ENCODE assay signal across 25 cellular contexts in genomic region chr11:23226331-23226909, GRCh38.
DNase-seq lines count a peak whose midpoint lies in the region; ATAC-seq and TF ChIP-seq lines count a peak whose summit lies in the region.
"Had no signal": no experiment of that assay in that cellular context is flagged by ENCODE, and none has a peak within 500 bp of the region (broad histone marks: within the 10 kb centered on the region; RNA-seq: fewer than 3 reads in every experiment).

No MANE protein-coding gene starts in this region.

- no peak overlapping the region for H3K27ac Mint-ChIP-seq in H9
- H3K27ac Mint-ChIP-seq in T-helper 2 cell treated with Interferon-gamma antibody and Interleukin-4, amounts not matched to agents 5 μg/mL and 100 μg/mL, for 36 hours = no peak overlapping the region
- H3K27ac Mint-ChIP-seq: activated CD4-positive, alpha-beta T cell treated with anti-CD3 and anti-CD28 coated beads for 36 hours; activated naive CD8-positive, alpha-beta T cell; T-helper 17 cell had no signal

- CTCF ChIA-PET in IMR-90 (lab: Yijun Ruan, JAX) = interaction anchor here (1.1 kb wide), 1 partner anchor 10 kb away, joined by 3 read pairs; no protein-coding TSS in a partner anchor

- H2BK15ac ChIP-seq in IMR-90 (ENCODE audit: low read depth, low read length) = peak overlapping the region; percentile 16; the same call in 1 of the 3 replicates
- no peak overlapping the region for H2BK15ac ChIP-seq in H9 (ENCODE audit: low read depth, low read length)

- intact Hi-C loops in IMR-90 (cut with micrococcal nuclease) = no loop called here

- H3K18ac ChIP-seq in IMR-90 (ENCODE audit: low read depth, low read length) (peak overlapping the region; percentile 55), H9 (ENCODE audit: insufficient read length, low read depth, low read length) (no peak overlapping the region)

- TF ChIP-seq POLR2A in IMR-90 (IDR thresholded peaks at IDR 0.05; ENCODE audit: low read depth, low read length) = no peak

- no peaks in the 10 kb centered on the region for H3K79me2 ChIP-seq in H9 (ENCODE audit: insufficient read depth, low read length)

- no peaks in the 10 kb centered on the region for H3K36me3 Mint-ChIP-seq in H9 (ENCODE audit: insufficient read depth in 1 of 3, low read depth in 3 of 3)
- no peaks in the 10 kb centered on the region for H3K36me3 Mint-ChIP-seq in T-helper 2 cell treated with Interferon-gamma antibody and Interleukin-4, amounts not matched to agents 5 μg/mL and 100 μg/mL, for 36 hours (ENCODE audit: low read depth)
- H3K36me3 Mint-ChIP-seq: activated naive CD8-positive, alpha-beta T cell had no signal

- TF ChIP-seq CTCF in IMR-90 (conservative IDR thresholded peaks at IDR 0.05; ENCODE audit: low read depth, low read length) = no peak
- TF ChIP-seq CTCF in cardiac fibroblast (IDR thresholded peaks at IDR 0.05; ENCODE audit: low read depth, low read length) = no peak
- TF ChIP-seq CTCF in H9 (conservative IDR thresholded peaks at IDR 0.05) = no peak

- H3K79me1 ChIP-seq in IMR-90 (ENCODE audit: low read depth in 1 of 2, low read length in 2 of 2) = no peaks in the 10 kb centered on the region
- H3K79me1 ChIP-seq in H9 (ENCODE audit: insufficient read depth, low read depth, low read length, poor library complexity, severe bottlenecking) = no peaks in the 10 kb centered on the region

- no peak for TF ChIP-seq RAD21 in IMR-90 (IDR thresholded peaks at IDR 0.05; ENCODE audit: low read length)

- no TSS peak for BruUV-seq in IMR-90 (replicated peaks; lab: Mats Ljungman, UMichigan)

- no peak overlapping the region for H3K4me3 Mint-ChIP-seq in H9
- H3K4me3 Mint-ChIP-seq in T-helper 2 cell treated with Interferon-gamma antibody and Interleukin-4, amounts not matched to agents 5 μg/mL and 100 μg/mL, for 36 hours = no peak overlapping the region
- H3K4me3 Mint-ChIP-seq: activated CD4-positive, alpha-beta T cell treated with anti-CD3 and anti-CD28 coated beads for 36 hours; activated naive CD8-positive, alpha-beta T cell; T-helper 17 cell had no signal

- H3K9me3 Mint-ChIP-seq in H9 = no peaks in the 10 kb centered on the region
- peaks cover 9% of the 10 kb centered on the region for H3K9me3 Mint-ChIP-seq in T-helper 2 cell treated with Interferon-gamma antibody and Interleukin-4, amounts not matched to agents 5 μg/mL and 100 μg/mL, for 36 hours

- dilution Hi-C loops in IMR-90 (cut with HindIII; ENCODE audit: low sequenced_read_pairs, unreplicated experiment) = no loop called here

- H3K4me1 ChIP-seq in IMR-90 (ENCODE audit: control insufficient read depth, insufficient read depth, low read length) (peaks cover 3% of the 10 kb centered on the region; the same call in 1 of the 2 replicates), H9 (ENCODE audit: insufficient read depth, low read length) (no peaks in the 10 kb centered on the region)
- H3K4me1 ChIP-seq: gastroesophageal sphincter, pancreas, tibial artery had no signal

- no peak overlapping the region for H2AK5ac ChIP-seq in IMR-90 (ENCODE audit: low read depth, low read length)
- H2AK5ac ChIP-seq in H9 (ENCODE audit: insufficient read length, low read length) = no peak overlapping the region

- H3K4me2 ChIP-seq in IMR-90 (ENCODE audit: low read depth, low read length) (no peak overlapping the region), H9 (ENCODE audit: insufficient read depth, insufficient read length, low read length) (no peak overlapping the region)

- ATAC-seq in IMR-90 (ENCODE audit: low read depth) = peak; percentile 91
- ATAC-seq: activated CD4-positive, alpha-beta T cell treated with anti-CD3 and anti-CD28 coated beads for 36 hours; gastroesophageal sphincter; HCT116; left colon; pancreas; T-helper 17 cell had no signal

- no peaks in the 10 kb centered on the region for H3K36me3 ChIP-seq in IMR-90 (ENCODE audit: control insufficient read depth, insufficient read depth, low read length)
- H3K36me3 ChIP-seq: gastroesophageal sphincter, pancreas, tibial artery had no signal

- no peaks in the 10 kb centered on the region for H3K27me3 ChIP-seq in IMR-90 (ENCODE audit: control insufficient read depth, insufficient read depth, low read length)
- H3K27me3 ChIP-seq in H9 (ENCODE audit: insufficient read depth, low read length) = no peaks in the 10 kb centered on the region
- H3K27me3 ChIP-seq: gastroesophageal sphincter, pancreas, tibial artery had no signal

- POLR2A ChIA-PET in IMR-90 (lab: Charles Lee; ENCODE audit: unreplicated experiment) = interaction anchor here (0.6 kb wide), 1 partner anchor 330 kb away, joined by 3 read pairs; no protein-coding TSS in a partner anchor

- H2AFZ ChIP-seq in IMR-90 (replicated peaks; ENCODE audit: low read length, poor library complexity) = no peak overlapping the region
- H2AFZ ChIP-seq in H9 (ENCODE audit: low read length) = no peak overlapping the region

- H3K27me3 Mint-ChIP-seq in H9 (ENCODE audit: low read depth) = no peaks in the 10 kb centered on the region
- no peaks in the 10 kb centered on the region for H3K27me3 Mint-ChIP-seq in T-helper 2 cell treated with Interferon-gamma antibody and Interleukin-4, amounts not matched to agents 5 μg/mL and 100 μg/mL, for 36 hours (ENCODE audit: low read depth)
- H3K27me3 Mint-ChIP-seq: activated CD4-positive, alpha-beta T cell treated with anti-CD3 and anti-CD28 coated beads for 36 hours; activated naive CD8-positive, alpha-beta T cell; T-helper 17 cell had no signal

- WGBS in IMR-90 (ENCODE audit: extremely low coverage in 2 of 2, insufficient read length in 1 of 2), 2 experiments = 6% methylated on average over 2 of the region's 5 CpGs; no CpG with 5 or more reads in 1 of the 2 experiments
- no CpG with 5 or more reads among the region's 5 CpGs for WGBS in H9 (ENCODE audit: extremely low coverage, insufficient read length, low lambda C conversion rate)

- H3K56ac ChIP-seq in IMR-90 (ENCODE audit: extremely low read depth, insufficient read depth, low read length) (no peak overlapping the region), H9 (ENCODE audit: insufficient read length, low read depth, low read length) (no peak overlapping the region)

- peak overlapping the region; percentile 62 for H2BK120ac ChIP-seq in IMR-90 (ENCODE audit: low read depth, low read length)
- no peak overlapping the region for H2BK120ac ChIP-seq in H9 (ENCODE audit: low read depth, low read length, poor library complexity, severe bottlenecking)

- peaks cover 0 to 2% of the 10 kb centered on the region in 2 experiments; a peak in 2 of 4 replicates for H3K4me1 Mint-ChIP-seq in H9
- no peaks in the 10 kb centered on the region for H3K4me1 Mint-ChIP-seq in T-helper 2 cell treated with Interferon-gamma antibody and Interleukin-4, amounts not matched to agents 5 μg/mL and 100 μg/mL, for 36 hours (ENCODE audit: low read depth)
- H3K4me1 Mint-ChIP-seq: activated CD4-positive, alpha-beta T cell treated with anti-CD3 and anti-CD28 coated beads for 36 hours; T-helper 17 cell had no signal

- H2BK12ac ChIP-seq in H9 (ENCODE audit: insufficient read length, low read depth, low read length) = no peak overlapping the region

- H3K14ac ChIP-seq in IMR-90 (replicated peaks; ENCODE audit: low read depth, low read length) (peak overlapping the region; percentile 50), H9 (ENCODE audit: insufficient read depth, low read length) (no peak overlapping the region)

- DNase-seq in AG08395 (ENCODE audit: low spot score) (peak; percentile 43), IMR-90 (peak; percentile 77), cardiac fibroblast (ENCODE audit: low read depth in 2 of 2) (peak; percentile 26), foreskin melanocyte (peak; percentile 30), H9 (no peak), dermis blood vessel endothelial cell (no peak), NCI-H510A (lab: John Stamatoyannopoulos, UW) (no peak)
- no peak for DNase-seq in T-helper 2 cell treated with Interferon-gamma antibody and Interleukin-4, amounts not matched to agents 5 μg/mL and 100 μg/mL, for 36 hours (ENCODE audit: low spot score)
- DNase-seq: ACHN; activated CD4-positive, alpha-beta T cell treated with anti-CD3 and anti-CD28 coated beads for 36 hours; activated CD8-positive, alpha-beta memory T cell treated with anti-CD3 and anti-CD28 coated beads for 24 hours; activated effector memory CD4-positive, alpha-beta T cell treated with Interleukin-2 at 50 U/mL for 16 hours; EL; hippocampal formation; left colon; NCI-H146; NCI-H2107; NCI-H446; pancreas; T-helper 17 cell; tibial artery had no signal

- no peak overlapping the region for H2AK9ac ChIP-seq in IMR-90 (replicated peaks; ENCODE audit: low read depth, low read length, poor library complexity)

- peak overlapping the region; percentile 91 for H2BK5ac ChIP-seq in IMR-90 (ENCODE audit: low read depth, low read length, poor library complexity, severe bottlenecking)
- no peak overlapping the region for H2BK5ac ChIP-seq in H9 (ENCODE audit: insufficient read length, low read length)

- H4K8ac ChIP-seq in IMR-90 (ENCODE audit: low read depth in 2 of 2, low read length in 2 of 2) (peak overlapping the region in 1 of 2 experiments; percentile 66; a peak in 2 of 4 replicates), H9 (replicated peaks; ENCODE audit: insufficient read length, low read depth, low read length) (no peak overlapping the region)

- H3T11ph ChIP-seq in H9 (ENCODE audit: low read length) = no peak overlapping the region

- H3K27ac ChIP-seq in IMR-90 (ENCODE audit: insufficient read depth, low read length) = peak overlapping the region; percentile 66; the same call in 1 of the 2 replicates
- no peak overlapping the region for H3K27ac ChIP-seq in H9 (ENCODE audit: insufficient read length, low read depth, low read length)
- H3K27ac ChIP-seq: gastroesophageal sphincter, pancreas, RWPE1, tibial artery had no signal

- H3K9me3 ChIP-seq in IMR-90 (ENCODE audit: control insufficient read depth, insufficient read depth, low read length) (no peaks in the 10 kb centered on the region), H9 (ENCODE audit: control insufficient read depth, low read depth, low read length) (no peaks in the 10 kb centered on the region)
- H3K9me3 ChIP-seq: gastroesophageal sphincter, pancreas, tibial artery had no signal

- no peaks in the 10 kb centered on the region for H3K23me2 ChIP-seq in H9 (ENCODE audit: insufficient read length, low read depth, low read length, poor library complexity, severe bottlenecking)

- H3K4ac ChIP-seq in IMR-90 (ENCODE audit: low read depth, low read length) (peak overlapping the region; percentile 30; the same call in 1 of the 2 replicates), H9 (ENCODE audit: low read depth, low read length) (no peak overlapping the region)

- in situ Hi-C loops in IMR-90 (cut with MboI; ENCODE audit: low sequenced_read_pairs) = no loop called here

- H3K9me1 ChIP-seq in IMR-90 (ENCODE audit: insufficient read depth, low read length) = no peaks in the 10 kb centered on the region

- peak overlapping the region; percentile 5 for H4K5ac ChIP-seq in IMR-90 (ENCODE audit: low read depth, low read length)
- H4K5ac ChIP-seq in H9 (ENCODE audit: insufficient read length, low read depth, low read length) = no peak overlapping the region

- H2BK20ac ChIP-seq in IMR-90 (ENCODE audit: low read depth, low read length) (peak overlapping the region; percentile 60), H9 (ENCODE audit: low read depth, low read length, poor library complexity, severe bottlenecking) (no peak overlapping the region)

- H3K4me3 ChIP-seq in IMR-90 (ENCODE audit: insufficient read depth, low read depth, low read length) (no peak overlapping the region), cardiac fibroblast (replicated peaks in 1 of 2; ENCODE audit: low read depth in 2 of 2, low read length in 2 of 2) (no peak overlapping the region)
- H3K4me3 ChIP-seq: gastroesophageal sphincter, pancreas, tibial artery had no signal

- H3K9ac ChIP-seq in IMR-90 (ENCODE audit: low read depth, low read length) = no peak overlapping the region
- no peak overlapping the region for H3K9ac ChIP-seq in H9 (ENCODE audit: extremely low read depth, insufficient read length, low read length)

- H4K20me1 ChIP-seq in IMR-90 (ENCODE audit: insufficient read depth, low read length) (no peaks in the 10 kb centered on the region), H9 (ENCODE audit: control insufficient read depth, insufficient read depth, insufficient read length) (no peaks in the 10 kb centered on the region)

- peak overlapping the region; percentile 82; the same call in 1 of the 2 replicates for H3K23ac ChIP-seq in IMR-90 (ENCODE audit: low read depth, low read length)
- no peak overlapping the region for H3K23ac ChIP-seq in H9 (ENCODE audit: insufficient read length, low read depth, low read length)

- H4K91ac ChIP-seq in IMR-90 (ENCODE audit: insufficient read depth, low read depth, low read length) = 0 out of 2 replicates have a peak overlapping the region, but pooled peaks have one; percentile 2
- H4K91ac ChIP-seq in H9 (ENCODE audit: insufficient read length, low read depth, low read length) = no peak overlapping the region

Comparison
In these comparisons a context has a peak if more than half of its experiments do, and no peak if none do; other contexts are left out.
1. DNase-seq: peak in AG08395 (single experiment), IMR-90 (single experiment), cardiac fibroblast (2 of 2) and foreskin melanocyte (single experiment); none in H9 (single experiment), T-helper 2 cell treated with Interferon-gamma antibody and Interleukin-4, amounts not matched to agents 5 μg/mL and 100 μg/mL, for 36 hours (single experiment), dermis blood vessel endothelial cell (single experiment) and NCI-H510A (single experiment).